9 cellular contexts compared by ENCODE assay signal in the genomic region with DNA sequence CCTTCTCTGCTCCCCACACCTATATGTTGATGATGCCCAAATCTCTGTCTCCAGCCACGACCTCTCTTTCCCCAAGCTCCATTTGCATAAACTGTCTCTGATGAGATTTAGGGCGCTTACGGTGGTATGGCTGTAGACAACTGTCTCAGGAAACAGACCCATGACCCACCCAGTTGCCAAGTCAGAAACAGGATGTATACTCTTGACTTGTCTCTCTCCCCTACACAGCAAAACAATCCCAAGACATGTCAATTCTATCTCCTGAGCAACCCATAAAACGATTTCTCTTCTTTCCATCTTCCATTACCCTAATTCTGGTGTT. TPM values are rescaled to one million over a fixed set of nuclear protein-coding genes. Genes with fewer than 3 reads are reported as not detected.
DNase-seq lines count a peak whose midpoint lies in the region; ATAC-seq and TF ChIP-seq lines count a peak whose summit lies in the region.
"Had no signal": no experiment of that assay in that cellular context is flagged by ENCODE, and none has a peak within 500 bp of the region (broad histone marks: within the 10 kb centered on the region; RNA-seq: fewer than 3 reads in every experiment).

No MANE protein-coding gene starts in this region.

- POLR2A ChIA-PET in activated B cell treated with CpG ODN at 0.5 μM for 24 hours (lab: Charles Lee) = interaction anchor here (0.6 to 7.2 kb wide), 15 partner anchors 10 to 175 kb away, joined by 3 to 147 read pairs (median 14); a partner anchor contains a TSS

- H3K9me3 Mint-ChIP-seq in activated B cell treated with CpG ODN at 0.5 μM for 24 hours = no peaks in the 10 kb centered on the region

- intact Hi-C loops in heart right ventricle (cut with DNase I) (loop anchor here in 6 of 10 donors (5.0 to 10.0 kb wide), 5 partner anchors 55 to 130 kb away; a partner anchor contains a TSS), cardiac septum (cut with DNase I) (loop anchor here (1.0 to 5.0 kb wide), 4 partner anchors 26 to 540 kb away; no protein-coding TSS in a partner anchor), activated B cell treated with CpG ODN at 0.5 μM for 24 hours (cut with micrococcal nuclease) (loop anchor here (2.0 to 10.0 kb wide), 2 partner anchors 14 to 542 kb away; no protein-coding TSS in a partner anchor), left lung (cut with DNase I) (no loop called here), upper lobe of right lung (cut with DNase I) (loop anchor here (5.0 kb wide), 1 partner anchor 60 kb away; no protein-coding TSS in a partner anchor)

- peaks cover 0 to 7% (median 0%) of the 10 kb centered on the region in 7 donors for H3K27me3 ChIP-seq in heart right ventricle
- peaks cover 0 to 3% of the 10 kb centered on the region in 2 donors for H3K27me3 ChIP-seq in left lung
- H3K27me3 ChIP-seq in upper lobe of right lung = no peaks in the 10 kb centered on the region
- no peaks in the 10 kb centered on the region for H3K27me3 ChIP-seq in GM23248 (replicated peaks; ENCODE audit: insufficient read depth)

- H3F3A ChIP-seq in GM23248 (ENCODE audit: insufficient read depth) = peaks cover 20% of the 10 kb centered on the region

- H3K9me3 ChIP-seq in heart right ventricle (no peaks in the 10 kb centered on the region), left lung (no peaks in the 10 kb centered on the region), upper lobe of right lung (no peaks in the 10 kb centered on the region), GM23248 (ENCODE audit: low read depth) (no peaks in the 10 kb centered on the region)
- H3K9me3 ChIP-seq: BE2C had no signal

- no peaks in the 10 kb centered on the region for H3K79me2 ChIP-seq in GM23248 (ENCODE audit: insufficient read depth)

- peaks cover 0 to 25% (median 17%) of the 10 kb centered on the region in 9 donors for H3K36me3 ChIP-seq in heart right ventricle
- peaks cover 0 to 20% of the 10 kb centered on the region in 2 donors for H3K36me3 ChIP-seq in left lung
- H3K36me3 ChIP-seq in upper lobe of right lung = peaks cover 24% of the 10 kb centered on the region
- no peaks in the 10 kb centered on the region; the same call in 1 of the 2 replicates for H3K36me3 ChIP-seq in GM23248 (ENCODE audit: low read depth)
- H3K36me3 ChIP-seq: BE2C had no signal

- H3K4me3 Mint-ChIP-seq in activated B cell treated with CpG ODN at 0.5 μM for 24 hours = peak overlapping the region; percentile 81

- DNase-seq in heart right ventricle = no peak
- no peak for DNase-seq in cardiac septum (ENCODE audit: low spot score)
- DNase-seq in activated B cell treated with CpG ODN at 0.5 μM for 24 hours = no peak
- no peak for DNase-seq in left lung
- DNase-seq in upper lobe of right lung = no peak
- no peak for DNase-seq in cortex of kidney (lab: John Stamatoyannopoulos, UW)
- DNase-seq in GM23248 = no peak

- H3K36me3 Mint-ChIP-seq in activated B cell treated with CpG ODN at 0.5 μM for 24 hours (ENCODE audit: low read depth) = peaks cover 22% of the 10 kb centered on the region

- H4K20me1 ChIP-seq in GM23248 (ENCODE audit: insufficient read depth) = no peaks in the 10 kb centered on the region

- no peaks in the 10 kb centered on the region for H3K9me2 ChIP-seq in GM23248 (ENCODE audit: insufficient read depth)

- H3K4me1 ChIP-seq in heart right ventricle (peaks cover 3 to 27% (median 17%) of the 10 kb centered on the region in 9 donors), left lung (peaks cover 5 to 23% of the 10 kb centered on the region in 2 donors), upper lobe of right lung (peaks cover 29% of the 10 kb centered on the region), GM23248 (ENCODE audit: insufficient read depth) (peaks cover 3% of the 10 kb centered on the region)
- H3K4me1 ChIP-seq: BE2C had no signal

- CTCF ChIA-PET in activated B cell treated with CpG ODN at 0.5 μM for 24 hours (lab: Charles Lee) = interaction anchor here (0.6 to 15.7 kb wide), 23 partner anchors 9 to 1062 kb away, joined by 3 to 411 read pairs (median 11); a partner anchor contains a TSS

- H2AFZ ChIP-seq in GM23248 = no peak overlapping the region

- H3K27ac Mint-ChIP-seq in activated B cell treated with CpG ODN at 0.5 μM for 24 hours = peak overlapping the region; percentile 81

- TF ChIP-seq CTCF in heart right ventricle (IDR thresholded peaks at IDR 0.05) (no peak), activated B cell treated with CpG ODN at 0.5 μM for 24 hours (IDR thresholded peaks at IDR 0.05) (no peak), left lung (IDR thresholded peaks at IDR 0.05) (no peak), upper lobe of right lung (IDR thresholded peaks at IDR 0.05) (no peak)

- no peaks in the 10 kb centered on the region for H3K27me3 Mint-ChIP-seq in activated B cell treated with CpG ODN at 0.5 μM for 24 hours

- in situ Hi-C loops in GM23248 (cut with MboI) = no loop called here

- H3K4me1 Mint-ChIP-seq in activated B cell treated with CpG ODN at 0.5 μM for 24 hours = peaks cover 30% of the 10 kb centered on the region

- H3K4me3 ChIP-seq in heart right ventricle (peak overlapping the region in 5 of 10 donors; percentile 16 to 52 (median 50)), left lung (peak overlapping the region in 1 of 2 donors; percentile 27), upper lobe of right lung (peak overlapping the region; percentile 48), GM23248 (no peak overlapping the region)

- 12 to 14% methylated on average over 4 of the region's 4 CpGs for WGBS in heart right ventricle, 2 donors
- 12 to 14% methylated on average over 4 of the region's 4 CpGs for WGBS in GM23248 (ENCODE audit: low coverage in 1 of 2, low lambda C conversion rate in 2 of 2, missing lambda C conversion rate in 2 of 2), 2 experiments

- no peak overlapping the region for H3K9ac ChIP-seq in GM23248

- peak overlapping the region; percentile 13 to 71 (median 64) for H3K27ac ChIP-seq in heart right ventricle
- H3K27ac ChIP-seq in left lung = peak overlapping the region; percentile 42 to 48
- peak overlapping the region; percentile 65 for H3K27ac ChIP-seq in upper lobe of right lung
- no peak overlapping the region for H3K27ac ChIP-seq in GM23248

- peak in 3 of 8 donors; percentile 10 to 52 (median 20) for ATAC-seq in heart right ventricle
- ATAC-seq in activated B cell treated with CpG ODN at 0.5 μM for 24 hours (ENCODE audit: low read depth) = peak; percentile 56
- no peak for ATAC-seq in left lung
- ATAC-seq in upper lobe of right lung = peak; percentile 7
- ATAC-seq in HG02981 (IDR thresholded peaks at IDR 0.05; ENCODE audit: unreplicated experiment) = no peak

- no peak overlapping the region for H3K4me2 ChIP-seq in GM23248 (ENCODE audit: unreplicated experiment)

RNA-seq across cellular contexts. Expression of a gene that starts 13.9 kb away (rescaled TPM):
- total RNA-seq in heart right ventricle = 10 to 100 TPM; 17.3 to 34.1 (median 19.8) TPM
- 10 to 100 TPM; 20.3 to 29.9 TPM for polyA plus RNA-seq in heart right ventricle
- total RNA-seq in cardiac septum = 19.6 TPM
- 67.2 and 67.4 TPM in 2 replicates for total RNA-seq in activated B cell treated with CpG ODN at 0.5 μM for 24 hours
- total RNA-seq in left lung = 10 to 100 TPM; 52.5 to 61.0 TPM
- 54.8 TPM for total RNA-seq in upper lobe of right lung
- 62.3 and 64.8 TPM in 2 replicates for total RNA-seq in GM23248 (2014; rRNA removed; shearing (Covaris generic))
- polyA plus RNA-seq in GM23248 (2016; fragmentation: Nextera tagmentation; extraction: Ambion mirVana) = 72.1 and 78.9 TPM in 2 replicates

RNA-seq across cellular contexts. Expression of a gene that starts 14.7 kb away (rescaled TPM):
- total RNA-seq in heart right ventricle (1 to 10 TPM; 1.7 to 4.2 (median 2.6) TPM), cardiac septum (3.2 TPM), activated B cell treated with CpG ODN at 0.5 μM for 24 hours (24.1 and 29.5 TPM in 2 replicates), left lung (10 to 100 TPM in 1 of 2 donors, 1 to 10 TPM in 1; 5.7 to 10.1 TPM), upper lobe of right lung (6.9 TPM)
- polyA plus RNA-seq in heart right ventricle (1 to 10 TPM; 4.1 to 8.2 TPM), GM23248 (2016; fragmentation: Nextera tagmentation; extraction: Ambion mirVana) (7.1 and 7.3 TPM in 2 replicates)
- 5.2 and 6.5 TPM in 2 replicates for total RNA-seq in GM23248 (2014; rRNA removed; shearing (Covaris generic))

RNA-seq across cellular contexts. Expression of a gene that starts 28.9 kb away (rescaled TPM):
- 10 to 100 TPM; 37.1 to 49.1 (median 42.1) TPM for total RNA-seq in heart right ventricle
- polyA plus RNA-seq in heart right ventricle = 10 to 100 TPM; 32.6 to 36.6 TPM
- 44.2 TPM for total RNA-seq in cardiac septum
- total RNA-seq in activated B cell treated with CpG ODN at 0.5 μM for 24 hours = 93.7 and 94.5 TPM in 2 replicates
- total RNA-seq in left lung = 10 to 100 TPM; 37.9 to 47.6 TPM
- total RNA-seq in upper lobe of right lung = 42.5 TPM
- total RNA-seq in GM23248 (2014; rRNA removed; shearing (Covaris generic)) = 31.3 and 42.0 TPM in 2 replicates
- 35.5 and 39.7 TPM in 2 replicates for polyA plus RNA-seq in GM23248 (2016; fragmentation: Nextera tagmentation; extraction: Ambion mirVana)

RNA-seq across cellular contexts. Expression of a gene that starts 53.1 kb away (rescaled TPM):
- total RNA-seq in heart right ventricle (100 to 1,000 TPM; 121 to 482 (median 155) TPM), cardiac septum (126 TPM), activated B cell treated with CpG ODN at 0.5 μM for 24 hours (737 and 740 TPM in 2 replicates), left lung (100 to 1,000 TPM; 440 to 636 TPM), upper lobe of right lung (1,028 TPM)
- polyA plus RNA-seq in heart right ventricle (100 to 1,000 TPM; 232 to 263 TPM), GM23248 (2016; fragmentation: Nextera tagmentation; extraction: Ambion mirVana) (123 and 130 TPM in 2 replicates)
- 190 and 203 TPM in 2 replicates for total RNA-seq in GM23248 (2014; rRNA removed; shearing (Covaris generic))

Comparison
In these comparisons a context has a peak if more than half of its experiments do, and no peak if none do; other contexts are left out.
1. ATAC-seq: peak in activated B cell treated with CpG ODN at 0.5 μM for 24 hours (single experiment) and upper lobe of right lung (single experiment); none in left lung (single experiment) and HG02981 (single experiment).
2. intact Hi-C loops: an anchor here in heart right ventricle (5.0 to 10.0 kb wide), cardiac septum (1.0 to 5.0 kb wide), activated B cell treated with CpG ODN at 0.5 μM for 24 hours (2.0 to 10.0 kb wide) and upper lobe of right lung (5.0 kb wide); none called in left lung.